19 cellular contexts compared by ENCODE assay signal in genomic region chr16:889586-889985, GRCh38.
A peak's percentile ranks its signal among the peaks of the same experiment; 100 is the strongest.
DNase-seq lines count a peak whose midpoint lies in the region; ATAC-seq and TF ChIP-seq lines count a peak whose summit lies in the region.
"Had no signal": no experiment of that assay in that cellular context is flagged by ENCODE, and none has a peak within 500 bp of the region (broad histone marks: within the 10 kb centered on the region; RNA-seq: fewer than 3 reads in every experiment).

No MANE protein-coding gene starts in this region.

- H3K4me3 ChIP-seq in BLaER1 treated with 17β-estradiol and CSF1 and Interleukin-3, amounts not matched to agents 10 nM and 100 nM: no peak overlapping the region; a peak in 2 of 20 replicates
- H3K4me3 ChIP-seq in psoas muscle: no peak overlapping the region
- H3K4me3 ChIP-seq: GM12878, GM23248, HAP-1 had no signal

- H3K27ac Mint-ChIP-seq in glutamatergic neuron (ENCODE audit: unreplicated experiment): no peak overlapping the region
- H3K27ac Mint-ChIP-seq: CD4-positive, CD25-positive, alpha-beta regulatory T cell; CD8-positive, alpha-beta memory T cell had no signal

- no peak for TF ChIP-seq CTCF in glutamatergic neuron (IDR thresholded peaks at IDR 0.05; ENCODE audit: partially characterized antibody, unreplicated experiment)
- no peak for TF ChIP-seq CTCF in psoas muscle (IDR thresholded peaks at IDR 0.05)

- WGBS in psoas muscle, 3 donors: 83 to 95% (median 91%) methylated on average over 11 of the region's 11 CpGs

- DNase-seq in Right ventricle myocardium superior (peak; percentile 22), cardiac septum (ENCODE audit: low spot score) (no peak), glutamatergic neuron (peak; percentile 8), psoas muscle (peak; percentile 3 to 31), Kasumi-1 (lab: John Stamatoyannopoulos, UW) (no peak)
- DNase-seq: 8988T; C1 segment of cervical spinal cord; CD4-positive, CD25-positive, alpha-beta regulatory T cell; COR-L47; DMS 273 treated with DMSO at 0.1 percent for 48 hours; DMS53; DND-41; EL; GM23248 had no signal

- peaks cover 8 to 12% (median 9%) of the 10 kb centered on the region in 11 experiments for H3K9me3 ChIP-seq in BLaER1 treated with 17β-estradiol and CSF1 and Interleukin-3, amounts not matched to agents 10 nM and 100 nM (replicated peaks in 1 of 11)
- H3K9me3 ChIP-seq in psoas muscle: peaks cover 5% of the 10 kb centered on the region
- H3K9me3 ChIP-seq: HAP-1 had no signal

- intact Hi-C loops in Right ventricle myocardium superior (cut with DNase I) (no loop called here), cardiac septum (cut with DNase I) (no loop called here), psoas muscle (cut with DNase I) (no loop called here)

- H4K20me1 ChIP-seq in BLaER1 treated with 17β-estradiol and CSF1 and Interleukin-3, amounts not matched to agents 10 nM and 100 nM: peaks cover 0 to 65% (median 40%) of the 10 kb centered on the region in 11 experiments; a peak in 13 of 22 replicates

- H3K4me1 Mint-ChIP-seq in glutamatergic neuron (ENCODE audit: low read depth, unreplicated experiment): peaks cover 4% of the 10 kb centered on the region
- H3K4me1 Mint-ChIP-seq: CD4-positive, CD25-positive, alpha-beta regulatory T cell; CD8-positive, alpha-beta memory T cell had no signal

- peaks cover 16 to 25% (median 23%) of the 10 kb centered on the region in 10 experiments; a peak in 19 of 20 replicates for H3K4me1 ChIP-seq in BLaER1 treated with 17β-estradiol and CSF1 and Interleukin-3, amounts not matched to agents 10 nM and 100 nM
- H3K4me1 ChIP-seq in psoas muscle: no peaks in the 10 kb centered on the region
- H3K4me1 ChIP-seq: HAP-1 had no signal

- peak overlapping the region; percentile 4 to 95 (median 75); a peak in 21 of 22 replicates for H3K4me2 ChIP-seq in BLaER1 treated with 17β-estradiol and CSF1 and Interleukin-3, amounts not matched to agents 10 nM and 100 nM

- H3K36me3 Mint-ChIP-seq in glutamatergic neuron (ENCODE audit: unreplicated experiment): no peaks in the 10 kb centered on the region

- H3K36me3 ChIP-seq in BLaER1 treated with 17β-estradiol and CSF1 and Interleukin-3, amounts not matched to agents 10 nM and 100 nM: peaks cover 3 to 11% (median 4%) of the 10 kb centered on the region in 11 experiments; a peak in 15 of 22 replicates
- H3K36me3 ChIP-seq in psoas muscle (ENCODE audit: insufficient read depth in 1 of 2, low read depth in 1 of 2): no peaks in the 10 kb centered on the region
- H3K36me3 ChIP-seq: HAP-1 had no signal

- peaks cover 3% of the 10 kb centered on the region for H3K9me3 Mint-ChIP-seq in glutamatergic neuron (ENCODE audit: unreplicated experiment)

- no peak overlapping the region for H3K4me3 Mint-ChIP-seq in glutamatergic neuron (ENCODE audit: unreplicated experiment)
- H3K4me3 Mint-ChIP-seq: CD4-positive, CD25-positive, alpha-beta regulatory T cell; CD8-positive, alpha-beta memory T cell had no signal

- H3K9ac ChIP-seq in BLaER1 treated with 17β-estradiol and CSF1 and Interleukin-3, amounts not matched to agents 10 nM and 100 nM: peak overlapping the region in 3 of 11 experiments; percentile 20 to 51 (median 33); a peak in 4 of 22 replicates
- H3K9ac ChIP-seq: GM23248 had no signal

- H3K27me3 ChIP-seq in BLaER1 treated with 17β-estradiol and CSF1 and Interleukin-3, amounts not matched to agents 10 nM and 100 nM: peaks cover 0 to 18% (median 0%) of the 10 kb centered on the region in 11 experiments; a peak in 7 of 22 replicates
- no peaks in the 10 kb centered on the region for H3K27me3 ChIP-seq in psoas muscle (ENCODE audit: insufficient read depth in 3 of 3, low read length in 2 of 3)

- ATAC-seq in Right ventricle myocardium superior (ENCODE audit: poor library complexity): no peak
- ATAC-seq in psoas muscle: no peak
- no peak for ATAC-seq in GM18861 (IDR thresholded peaks at IDR 0.05; ENCODE audit: unreplicated experiment)
- ATAC-seq: GM12878 had no signal

- no peak overlapping the region for H3K27ac ChIP-seq in BLaER1 treated with 17β-estradiol and CSF1 and Interleukin-3, amounts not matched to agents 10 nM and 100 nM
- no peak overlapping the region for H3K27ac ChIP-seq in psoas muscle
- H3K27ac ChIP-seq: GM23248 had no signal

- peaks cover 5% of the 10 kb centered on the region for H3K27me3 Mint-ChIP-seq in glutamatergic neuron (ENCODE audit: unreplicated experiment)
- H3K27me3 Mint-ChIP-seq: CD4-positive, CD25-positive, alpha-beta regulatory T cell; CD8-positive, alpha-beta memory T cell had no signal

Comparison
In these comparisons a context has a peak if more than half of its experiments do, and no peak if none do; other contexts are left out.
1. DNase-seq: peak in Right ventricle myocardium superior (single experiment), glutamatergic neuron (single experiment) and psoas muscle (2 of 2); none in cardiac septum (single experiment) and Kasumi-1 (0 of 2).